In the genomic region with DNA sequence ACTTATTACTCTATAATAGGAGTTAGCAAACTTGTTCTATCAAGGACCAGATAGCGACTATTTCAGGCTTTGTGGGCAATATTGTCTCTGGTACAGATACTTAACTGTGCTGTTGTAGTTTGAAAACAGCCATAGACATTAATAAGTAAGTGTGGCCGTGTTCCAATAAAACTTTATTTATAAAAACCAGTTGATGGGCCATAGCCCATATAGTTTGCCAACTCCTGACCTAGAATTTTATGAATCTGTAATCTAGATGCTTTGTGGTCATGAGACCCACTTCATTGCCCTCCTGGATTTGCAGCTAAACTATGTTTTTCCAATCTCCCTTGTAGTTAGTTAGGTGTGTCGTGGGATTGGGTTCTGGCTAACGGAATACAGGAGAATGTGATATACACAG, we compare ENCODE assay signal across 21 cellular contexts.
"Had no signal": no experiment of that assay in that cellular context is flagged by ENCODE, and none has a peak within 500 bp of the region (broad histone marks: within the 10 kb centered on the region; RNA-seq: fewer than 3 reads in every experiment).

No MANE protein-coding gene starts in this region.

- H3K27ac ChIP-seq: KMS-11, SJCRH30 had no signal

- ATAC-seq: SK-N-SH treated with all-trans-retinoic acid at 6 μM for 48 hours had no signal

- FAIRE-seq: RCC 7860 had no signal

- H3K9ac ChIP-seq: KMS-11 had no signal

- H3K27me3 ChIP-seq: SJCRH30 had no signal

- H3K9me3 ChIP-seq: SJCRH30 had no signal

- DNase-seq: IMR-90, Kasumi-1, MM.1S, NCI-H1092 treated with DMSO at 0.1 percent for 48 hours, NCI-H1436, NCI-H187, NCI-H2029, NCI-H2081 treated with DMSO at 0.1 percent for 48 hours, NCI-H2171, NCI-H226, NCI-H446, NCI-H510A, NCI-H524 treated with DMSO at 0.1 percent for 48 hours, NCI-H69, NCI-H774, RPMI8226, SHP77 treated with DMSO at 0.1 percent for 48 hours, SJCRH30 had no signal

- H3K36me3 ChIP-seq: SJCRH30 had no signal

- H3K4me1 ChIP-seq: SJCRH30 had no signal

- H3K4me3 ChIP-seq: SJCRH30 had no signal

- H3K4me2 ChIP-seq: KMS-11 had no signal
